ENCODE assay signal across 8 cellular contexts in genomic region chr3:20080956-20081554, GRCh38. TPM values are rescaled to one million over a fixed set of nuclear protein-coding genes. Genes with fewer than 3 reads are reported as not detected.
DNase-seq lines count a peak whose midpoint lies in the region; ATAC-seq and TF ChIP-seq lines count a peak whose summit lies in the region.

No MANE protein-coding gene starts in this region.

- no peaks in the 10 kb centered on the region for H3K4me1 ChIP-seq in mucosa of descending colon (ENCODE audit: low read depth)

- H3K9me3 Mint-ChIP-seq in central memory CD8-positive, alpha-beta T cell = no peaks in the 10 kb centered on the region

- peak; percentile 95 for ATAC-seq in HG03108 (IDR thresholded peaks at IDR 0.05; ENCODE audit: unreplicated experiment)
- ATAC-seq in central memory CD8-positive, alpha-beta T cell (replicated peaks; ENCODE audit: extremely low read depth, poor library complexity, severe bottlenecking) = peak; percentile 98
- ATAC-seq in mucosa of descending colon = peak; percentile 92

- intact Hi-C loops in mucosa of descending colon (cut with DNase I, micrococcal nuclease) = no loop called here

- peaks cover 8% of the 10 kb centered on the region for H3K36me3 Mint-ChIP-seq in central memory CD8-positive, alpha-beta T cell (ENCODE audit: insufficient read depth)

- peaks cover 38% of the 10 kb centered on the region for H3K4me1 Mint-ChIP-seq in central memory CD8-positive, alpha-beta T cell

- H3K4me3 Mint-ChIP-seq in central memory CD8-positive, alpha-beta T cell = peak overlapping the region; percentile 32

- H3K36me3 ChIP-seq in mucosa of descending colon (ENCODE audit: low read depth) = no peaks in the 10 kb centered on the region

- no peak for TF ChIP-seq CTCF in mucosa of descending colon (IDR thresholded peaks at IDR 0.05)

- H3K27ac Mint-ChIP-seq in central memory CD8-positive, alpha-beta T cell (ENCODE audit: low read depth) = peak overlapping the region; percentile 73

- H3K9me3 ChIP-seq in mucosa of descending colon = no peaks in the 10 kb centered on the region

- H3K4me3 ChIP-seq in mucosa of descending colon = no peak overlapping the region

- no peaks in the 10 kb centered on the region for H3K27me3 Mint-ChIP-seq in central memory CD8-positive, alpha-beta T cell

- DNase-seq in activated naive CD4-positive, alpha-beta T cell treated with Interleukin-2 at 50 U/mL for 16 hours = peak; percentile 35
- DNase-seq in activated naive CD4-positive, alpha-beta T cell (lab: John Stamatoyannopoulos, UW) = no peak
- DNase-seq in central memory CD8-positive, alpha-beta T cell (ENCODE audit: low spot score in 2 of 2) = peak; percentile 19 to 29
- DNase-seq in mucosa of descending colon = peak; percentile 36 to 58 (median 51)
- no peak for DNase-seq in NCI-H2107 (lab: John Stamatoyannopoulos, UW)
- no peak for DNase-seq in islet precursor cell

TF ChIP-seq in PFSK-1, 5 proteins besides CTCF, POLR2A, EP300 and RAD21:
- TF ChIP-seq FOXP2 (optimal IDR thresholded peaks at IDR 0.05; ENCODE audit: borderline replicate concordance, extremely low read depth, extremely low read length, insufficient read depth) (peak; percentile 48), SIN3A (IDR thresholded peaks at IDR 0.05; ENCODE audit: borderline replicate concordance, insufficient read depth, low read length) (no peak)

RNA-seq across cellular contexts. Expression of gene KAT2B, which starts 40.8 kb away (rescaled TPM):
- polyA plus RNA-seq in PFSK-1 (2012; ENCODE audit: insufficient read length, low read depth) = 5.4 TPM
- total RNA-seq in mucosa of descending colon = 10 to 100 TPM; 27.2 to 49.1 (median 27.5) TPM

Comparison
In these comparisons a context has a peak if more than half of its experiments do, and no peak if none do; other contexts are left out.
1. DNase-seq: peak in activated naive CD4-positive, alpha-beta T cell treated with Interleukin-2 at 50 U/mL for 16 hours (single experiment), central memory CD8-positive, alpha-beta T cell (2 of 2) and mucosa of descending colon (3 of 3); none in activated naive CD4-positive, alpha-beta T cell (0 of 4), NCI-H2107 (single experiment) and islet precursor cell (single experiment).
2. Peak in every context shown above with its lines, with median percentiles within 50 percentile points of each other: ATAC-seq.